27 cellular contexts compared by ENCODE assay signal in genomic region chr2:238123991-238124470, GRCh38. TPM values are rescaled to one million over a fixed set of nuclear protein-coding genes. Genes with fewer than 3 reads are reported as not detected.
A peak's percentile ranks its signal among the peaks of the same experiment; 100 is the strongest.
DNase-seq lines count a peak whose midpoint lies in the region; ATAC-seq and TF ChIP-seq lines count a peak whose summit lies in the region.
"Had no signal": no experiment of that assay in that cellular context is flagged by ENCODE, and none has a peak within 500 bp of the region (broad histone marks: within the 10 kb centered on the region; RNA-seq: fewer than 3 reads in every experiment).

No MANE protein-coding gene starts in this region.

- WGBS in right cardiac atrium, result 73% methylated on average over 14 of the region's 14 CpGs
- 68 to 89% (median 76%) methylated on average over 11 to 14 of the region's 14 CpGs for whole genome bisulfite sequencing in spleen, 5 donors

- H3K9me3 Mint-ChIP-seq in endothelial cell (ENCODE audit: unreplicated experiment), result no peaks in the 10 kb centered on the region
- no peaks in the 10 kb centered on the region for H3K9me3 Mint-ChIP-seq in GM23338
- H3K9me3 Mint-ChIP-seq: CD8-positive, alpha-beta T cell had no signal

- ATAC-seq in right cardiac atrium (no peak), mucosa of descending colon (no peak), GM23338 (no peak), GM18907 (IDR thresholded peaks at IDR 0.05; ENCODE audit: unreplicated experiment) (no peak), HG02759 (IDR thresholded peaks at IDR 0.05; ENCODE audit: unreplicated experiment) (no peak)
- ATAC-seq: CD8-positive, alpha-beta T cell; PC-3 had no signal

- H3K36me3 ChIP-seq in right atrium auricular region, result no peaks in the 10 kb centered on the region
- H3K36me3 ChIP-seq in mucosa of descending colon (ENCODE audit: low read depth), result no peaks in the 10 kb centered on the region
- H3K36me3 ChIP-seq in spleen, result no peaks in the 10 kb centered on the region
- H3K36me3 ChIP-seq in GM23338 (ENCODE audit: insufficient read depth), result no peaks in the 10 kb centered on the region
- H3K36me3 ChIP-seq: MG63 had no signal

- peaks cover 8% of the 10 kb centered on the region for H3K27me3 Mint-ChIP-seq in endothelial cell (ENCODE audit: unreplicated experiment)
- H3K27me3 Mint-ChIP-seq in GM23338 (ENCODE audit: insufficient read depth, low read depth, poor library complexity), result peaks cover 4% of the 10 kb centered on the region

- H3K36me3 Mint-ChIP-seq in endothelial cell (ENCODE audit: low read depth, unreplicated experiment) (no peaks in the 10 kb centered on the region), GM23338 (ENCODE audit: low read depth) (no peaks in the 10 kb centered on the region)
- H3K36me3 Mint-ChIP-seq: CD8-positive, alpha-beta T cell had no signal

- H2AFZ ChIP-seq in GM23338, result no peak overlapping the region

- H3K4me3 Mint-ChIP-seq in endothelial cell (ENCODE audit: unreplicated experiment) (peak overlapping the region; percentile 15), GM23338 (no peak overlapping the region)
- H3K4me3 Mint-ChIP-seq: CD8-positive, alpha-beta T cell had no signal

- H3K27me3 ChIP-seq in right cardiac atrium (ENCODE audit: control insufficient read depth, insufficient read depth), result no peaks in the 10 kb centered on the region
- no peaks in the 10 kb centered on the region for H3K27me3 ChIP-seq in right atrium auricular region
- peaks cover 0 to 20% (median 0%) of the 10 kb centered on the region in 7 donors for H3K27me3 ChIP-seq in spleen (replicated peaks in 1 of 7)
- H3K27me3 ChIP-seq in GM23338 (ENCODE audit: insufficient read depth), result no peaks in the 10 kb centered on the region
- H3K27me3 ChIP-seq: MG63 had no signal

- H3K4me2 ChIP-seq in GM23338, result no peak overlapping the region

- TF ChIP-seq CTCF in right atrium auricular region (IDR thresholded peaks at IDR 0.05) (no peak), endothelial cell (IDR thresholded peaks at IDR 0.05; ENCODE audit: unreplicated experiment) (no peak), mucosa of descending colon (IDR thresholded peaks at IDR 0.05) (no peak), spleen (IDR thresholded peaks at IDR 0.05 in 8 of 11, conservative IDR thresholded peaks at IDR 0.05 in 3 of 11) (no peak), GM23338 (conservative IDR thresholded peaks at IDR 0.05; ENCODE audit: low read depth in 2 of 2) (no peak)

- intact Hi-C loops in right cardiac atrium (cut with DNase I), result loop anchor here in 1 of 4 donors (10.0 kb wide), 1 partner anchor 141 kb away; no protein-coding TSS in a partner anchor
- intact Hi-C loops in mucosa of descending colon (cut with DNase I, micrococcal nuclease), result no loop called here
- intact Hi-C loops in spleen (cut with DNase I; ENCODE audit: low total_unique reads), result no loop called here

- no peaks in the 10 kb centered on the region for H3K79me2 ChIP-seq in GM23338 (replicated peaks; ENCODE audit: insufficient read depth)

- H3K4me3 ChIP-seq in right cardiac atrium (ENCODE audit: low read length) (no peak overlapping the region), right atrium auricular region (no peak overlapping the region), mucosa of descending colon (no peak overlapping the region), spleen (no peak overlapping the region), GM23338 (no peak overlapping the region)
- H3K4me3 ChIP-seq: GM12878, MG63 had no signal

- H3K4me1 ChIP-seq in right cardiac atrium (ENCODE audit: control insufficient read depth, insufficient read depth, low read length), result no peaks in the 10 kb centered on the region
- peaks cover 0 to 14% of the 10 kb centered on the region in 2 donors for H3K4me1 ChIP-seq in right atrium auricular region
- no peaks in the 10 kb centered on the region for H3K4me1 ChIP-seq in mucosa of descending colon (ENCODE audit: low read depth)
- peaks cover 0 to 14% (median 3%) of the 10 kb centered on the region in 6 donors for H3K4me1 ChIP-seq in spleen
- H3K4me1 ChIP-seq in GM23338 (ENCODE audit: insufficient read depth), result no peaks in the 10 kb centered on the region
- H3K4me1 ChIP-seq: Caco-2 had no signal

- H3K27ac ChIP-seq in right cardiac atrium (ENCODE audit: low read length), result no peak overlapping the region
- no peak overlapping the region for H3K27ac ChIP-seq in right atrium auricular region
- H3K27ac ChIP-seq in spleen, result no peak overlapping the region
- H3K27ac ChIP-seq in GM23338 (ENCODE audit: low read depth), result no peak overlapping the region
- H3K27ac ChIP-seq: C4-2B had no signal

- H3K27ac Mint-ChIP-seq in endothelial cell (ENCODE audit: unreplicated experiment) (no peak overlapping the region), GM23338 (no peak overlapping the region)
- H3K27ac Mint-ChIP-seq: CD8-positive, alpha-beta T cell had no signal

- TF ChIP-seq POLR2A in spleen (IDR thresholded peaks at IDR 0.05), result no peak

- H3K9me2 ChIP-seq in GM23338 (ENCODE audit: insufficient read depth), result no peaks in the 10 kb centered on the region

- DNase-seq in right cardiac atrium (peak; percentile 5 to 51 (median 33)), right atrium auricular region (ENCODE audit: low spot score) (no peak), endothelial cell (ENCODE audit: low spot score) (no peak), mucosa of descending colon (peak in 2 of 3 donors; percentile 14 to 29), spleen (peak; percentile 56), GM23338 (ENCODE audit: low spot score) (no peak)
- DNase-seq: Caco-2; H7; IMR-90; KG1; MG63; NCI-H1105 treated with DMSO at 0.1 percent for 48 hours; NCI-H146; NCI-H1930; NCI-H446; NCI-H524 treated with DMSO at 0.1 percent for 48 hours; NCI-H82; NK-92 treated with Interleukin-12 subunit alpha and Interleukin-12 subunit beta, amount 100 ng/mL, for 24 hours; PC-3; SHP77 had no signal

- H3K9me3 ChIP-seq in right cardiac atrium (ENCODE audit: control insufficient read depth, low read length), result no peaks in the 10 kb centered on the region
- H3K9me3 ChIP-seq in right atrium auricular region, result no peaks in the 10 kb centered on the region
- H3K9me3 ChIP-seq in mucosa of descending colon, result no peaks in the 10 kb centered on the region
- no peaks in the 10 kb centered on the region for H3K9me3 ChIP-seq in spleen
- H3K9me3 ChIP-seq: Caco-2 had no signal

- H3F3A ChIP-seq in GM23338 (replicated peaks; ENCODE audit: low read depth), result peaks cover 9% of the 10 kb centered on the region; the same call in 1 of the 2 replicates

- no peaks in the 10 kb centered on the region for H3K4me1 Mint-ChIP-seq in endothelial cell (ENCODE audit: unreplicated experiment)
- no peaks in the 10 kb centered on the region for H3K4me1 Mint-ChIP-seq in GM23338

- no peaks in the 10 kb centered on the region for H4K20me1 ChIP-seq in GM23338 (replicated peaks; ENCODE audit: insufficient read depth)

TF ChIP-seq in GM23338, 12 proteins besides CTCF, POLR2A, EP300 and RAD21 (continues in another document):
- TF ChIP-seq ETS1 (IDR thresholded peaks at IDR 0.05) (no peak), EZH2phosphoT487 (IDR thresholded peaks at IDR 0.05; ENCODE audit: unreplicated experiment) (no peak), JUNB (IDR thresholded peaks at IDR 0.05; ENCODE audit: unreplicated experiment) (no peak), POLR2AphosphoS5 (IDR thresholded peaks at IDR 0.05; ENCODE audit: low read depth) (no peak), NANOG (IDR thresholded peaks at IDR 0.05; ENCODE audit: borderline replicate concordance) (no peak), CREB1 (CRISPR knock-in tag; IDR thresholded peaks at IDR 0.05; ENCODE audit: low read depth) (no peak), ZNF331 (CRISPR knock-in tag; IDR thresholded peaks at IDR 0.05; ENCODE audit: low read depth) (no peak)

RNA-seq across cellular contexts. Expression of gene KLHL30, which starts 14.4 kb away (rescaled TPM):
- total RNA-seq in right cardiac atrium (10 to 100 TPM; 16.9 to 34.4 (median 23.8) TPM), right atrium auricular region (10 to 100 TPM; 24.9 to 29.0 TPM), endothelial cell (ENCODE audit: unreplicated experiment) (not detected), mucosa of descending colon (1 to 10 TPM in 1 of 3 donors, under 1 TPM in 2; 0.17 to 1.1 (median 0.24) TPM), spleen (under 1 TPM in 5 of 7 donors, not detected in 2; 0.15 to 0.85 (median 0.23) TPM)
- polyA plus RNA-seq in right cardiac atrium (15.9 TPM), spleen (under 1 TPM; 0.09 to 0.29 (median 0.22) TPM), GM23338 (2016; fragmentation: Nextera tagmentation; extraction: Ambion mirVana) (not detected in 2 replicates)
- 0.07 TPM in 1 of 2 replicates, not detected in the other for total RNA-seq in GM23338 (2014; rRNA removed; shearing (Covaris generic))
- total RNA-seq: CD8-positive, alpha-beta T cell; GM12878; PC-3; SK-MEL-5 had no signal
- polyA plus RNA-seq: AG04450 had no signal

RNA-seq across cellular contexts. Expression of gene ESPNL, which starts 23.9 kb away (rescaled TPM):
- total RNA-seq in right cardiac atrium (under 1 TPM; 0.29 to 0.60 (median 0.56) TPM), right atrium auricular region (1 to 10 TPM in 1 of 2 donors, under 1 TPM in 1; 0.26 to 2.0 TPM), endothelial cell (ENCODE audit: unreplicated experiment) (0.82 TPM), mucosa of descending colon (under 1 TPM; 0.23 to 0.63 (median 0.47) TPM), spleen (1 to 10 TPM in 4 of 7 donors, under 1 TPM in 3; 0.65 to 5.1 (median 1.5) TPM)
- polyA plus RNA-seq in right cardiac atrium (0.79 TPM), spleen (1 to 10 TPM; 1.3 to 6.2 (median 3.8) TPM), GM23338 (2016; fragmentation: Nextera tagmentation; extraction: Ambion mirVana) (0.44 and 0.71 TPM in 2 replicates)
- 3.1 and 4.3 TPM in 2 replicates for total RNA-seq in GM23338 (2014; rRNA removed; shearing (Covaris generic))
- total RNA-seq: Caco-2; CD8-positive, alpha-beta T cell; PC-3 had no signal

RNA-seq across cellular contexts. Expression of gene ERFE, which starts 34.7 kb away (rescaled TPM):
- under 1 TPM in 3 of 4 donors, not detected in 1; 0.35 to 0.81 (median 0.69) TPM for total RNA-seq in right cardiac atrium
- 0.16 TPM for polyA plus RNA-seq in right cardiac atrium
- 1 to 10 TPM in 1 of 2 donors, under 1 TPM in 1; 0.33 to 1.5 TPM for total RNA-seq in right atrium auricular region
- 0.41 TPM for total RNA-seq in endothelial cell (ENCODE audit: unreplicated experiment)
- under 1 TPM; 0.38 to 0.58 (median 0.51) TPM for total RNA-seq in mucosa of descending colon
- 10 to 100 TPM in 1 of 7 donors, 1 to 10 TPM in 5, under 1 TPM in 1; 0.49 to 11.0 (median 2.4) TPM for total RNA-seq in spleen
- under 1 TPM; 0.06 to 0.63 (median 0.16) TPM for polyA plus RNA-seq in spleen
- 2.5 and 3.3 TPM in 2 replicates for total RNA-seq in GM23338 (2014; rRNA removed; shearing (Covaris generic))
- 0.61 and 1.0 TPM in 2 replicates for polyA plus RNA-seq in GM23338 (2016; fragmentation: Nextera tagmentation; extraction: Ambion mirVana)
- total RNA-seq: CD8-positive, alpha-beta T cell; GM12878 had no signal
- polyA plus RNA-seq: GM12878 had no signal

Comparison
In these comparisons a context has a peak if more than half of its experiments do, and no peak if none do; other contexts are left out.
1. DNase-seq: peak in right cardiac atrium (3 of 3), mucosa of descending colon (2 of 3) and spleen (single experiment); none in right atrium auricular region (single experiment), endothelial cell (single experiment) and GM23338 (single experiment).
2. RNA of gene KLHL30, which starts 14.4 kb away (total RNA-seq): 24.9 to 29.0 TPM in right atrium auricular region and 16.9 to 34.4 TPM in right cardiac atrium; 0.17 to 1.1 TPM in mucosa of descending colon, 0.15 to 0.85 TPM in spleen, 0.07 TPM in GM23338 and not detected in endothelial cell (single experiment); every median in the first group is over 4 times any median in the second.